31 cellular contexts compared by ENCODE assay signal in genomic region chr2:151782378-151783132, GRCh38. TPM values are rescaled to one million over a fixed set of nuclear protein-coding genes. Genes with fewer than 3 reads are reported as not detected.
A peak's percentile ranks its signal among the peaks of the same experiment; 100 is the strongest.
DNase-seq lines count a peak whose midpoint lies in the region; FAIRE-seq and TF ChIP-seq lines count a peak whose summit lies in the region.
"Had no signal": no experiment of that assay in that cellular context is flagged by ENCODE, and none has a peak within 500 bp of the region (broad histone marks: within the 10 kb centered on the region; RNA-seq: fewer than 3 reads in every experiment).

No MANE protein-coding gene starts in this region.

- FAIRE-seq in astrocyte (lab: Jason Lieb, UNC): no peak
- FAIRE-seq: GM12892 had no signal

- no peak overlapping the region for H3K4me3 Mint-ChIP-seq in astrocyte (ENCODE audit: unreplicated experiment)
- H3K4me3 Mint-ChIP-seq in neural progenitor cell: no peak overlapping the region
- H3K4me3 Mint-ChIP-seq: activated CD4-positive, alpha-beta T cell treated with anti-CD3 and anti-CD28 coated beads, Interleukin-2, amount 10 ng/mL, durations not matched to agents 7 days and 5 days; activated naive CD8-positive, alpha-beta T cell treated with anti-CD3 and anti-CD28 coated beads, Interleukin-2, amount 10 ng/mL, durations not matched to agents 7 days and 5 days; activated T-cell treated with anti-CD3 and anti-CD28 coated beads, Interleukin-2, amount 50 U/mL, for 24 hours; IgD-negative memory B cell; naive thymus-derived CD4-positive, alpha-beta T cell; type B pancreatic cell had no signal

- H3K9me3 ChIP-seq in SK-N-MC (ENCODE audit: low read depth, low read length) (no peaks in the 10 kb centered on the region), astrocyte (ENCODE audit: insufficient read depth, low read depth, low read length) (no peaks in the 10 kb centered on the region), neural progenitor cell (ENCODE audit: low read depth) (no peaks in the 10 kb centered on the region)
- H3K9me3 ChIP-seq: lower lobe of right lung, psoas muscle, SJSA1 had no signal

- H3K79me2 ChIP-seq in astrocyte (ENCODE audit: insufficient read depth, low read length) (no peaks in the 10 kb centered on the region), neural progenitor cell (ENCODE audit: low read depth) (no peaks in the 10 kb centered on the region)

- no peaks in the 10 kb centered on the region for H3F3A ChIP-seq in neural progenitor cell (ENCODE audit: low read depth)

- H3K27me3 Mint-ChIP-seq in astrocyte (ENCODE audit: low read depth, unreplicated experiment): no peaks in the 10 kb centered on the region
- no peaks in the 10 kb centered on the region for H3K27me3 Mint-ChIP-seq in neural progenitor cell (ENCODE audit: insufficient read depth, low read depth)
- H3K27me3 Mint-ChIP-seq: activated CD4-positive, alpha-beta T cell treated with anti-CD3 and anti-CD28 coated beads, Interleukin-2, amount 10 ng/mL, durations not matched to agents 7 days and 5 days; activated naive CD8-positive, alpha-beta T cell treated with anti-CD3 and anti-CD28 coated beads, Interleukin-2, amount 10 ng/mL, durations not matched to agents 7 days and 5 days; activated T-cell treated with anti-CD3 and anti-CD28 coated beads, Interleukin-2, amount 50 U/mL, for 24 hours; IgD-negative memory B cell; naive thymus-derived CD4-positive, alpha-beta T cell; type B pancreatic cell had no signal

- H3K27ac Mint-ChIP-seq in astrocyte (ENCODE audit: unreplicated experiment): peak overlapping the region; percentile 30
- H3K27ac Mint-ChIP-seq in neural progenitor cell: no peak overlapping the region
- H3K27ac Mint-ChIP-seq: activated CD4-positive, alpha-beta T cell treated with anti-CD3 and anti-CD28 coated beads, Interleukin-2, amount 10 ng/mL, durations not matched to agents 7 days and 5 days; activated naive CD8-positive, alpha-beta T cell treated with anti-CD3 and anti-CD28 coated beads, Interleukin-2, amount 10 ng/mL, durations not matched to agents 7 days and 5 days; activated T-cell treated with anti-CD3 and anti-CD28 coated beads, Interleukin-2, amount 50 U/mL, for 24 hours; type B pancreatic cell had no signal

- DNase-seq in CMK (ENCODE audit: low read depth) (peak; percentile 57), KBM-7 (peak; percentile 24), SK-N-MC (ENCODE audit: low read depth, low spot score) (no peak), astrocyte (ENCODE audit: low read depth) (no peak), A172 (ENCODE audit: low spot score) (no peak), neural progenitor cell (ENCODE audit: low spot score) (no peak), NCI-H1417 treated with DMSO at 0.1 percent for 48 hours (lab: John Stamatoyannopoulos, UW) (no peak), GM20000 (ENCODE audit: low spot score) (no peak)
- DNase-seq: activated CD4-positive, alpha-beta T cell treated with anti-CD3 and anti-CD28 coated beads, Interleukin-2, amount 10 ng/mL, durations not matched to agents 7 days and 5 days; activated gamma-delta T cell; activated naive CD8-positive, alpha-beta T cell treated with anti-CD3 and anti-CD28 coated beads, Interleukin-2, amount 10 ng/mL, durations not matched to agents 7 days and 5 days; activated T-cell treated with anti-CD3 and anti-CD28 coated beads, Interleukin-2, amount 50 U/mL, for 24 hours; caudate nucleus; cortex of kidney; effector memory CD4-positive, alpha-beta T cell; GM23248; hypothalamus; lower lobe of right lung; naive thymus-derived CD4-positive, alpha-beta T cell; NCI-H1436; NCI-H226; NCI-H69; occipital lobe; psoas muscle; stimulated activated CD4-positive, alpha-beta T cell treated with anti-CD3 and anti-CD28 coated beads, Interleukin-4, amount 100 ng/mL, for 24 hours had no signal

- H3K9me3 Mint-ChIP-seq in astrocyte (ENCODE audit: unreplicated experiment) (peaks cover 6% of the 10 kb centered on the region), neural progenitor cell (no peaks in the 10 kb centered on the region)
- H3K9me3 Mint-ChIP-seq: type B pancreatic cell had no signal

- no peak overlapping the region for H3K4me2 ChIP-seq in astrocyte (ENCODE audit: low read length)
- no peak overlapping the region for H3K4me2 ChIP-seq in neural progenitor cell

- H3K4me1 Mint-ChIP-seq in astrocyte (ENCODE audit: low read depth, unreplicated experiment) (peaks cover 3% of the 10 kb centered on the region), neural progenitor cell (no peaks in the 10 kb centered on the region)
- H3K4me1 Mint-ChIP-seq: activated CD4-positive, alpha-beta T cell treated with anti-CD3 and anti-CD28 coated beads, Interleukin-2, amount 10 ng/mL, durations not matched to agents 7 days and 5 days had no signal

- H3K27ac ChIP-seq in SK-N-MC (peak overlapping the region; percentile 75; the same call in 1 of the 2 replicates), astrocyte (ENCODE audit: low read depth, low read length) (no peak overlapping the region), neural progenitor cell (no peak overlapping the region)
- H3K27ac ChIP-seq: epithelial cell of prostate, GM23248, lower lobe of right lung, psoas muscle, SJSA1, VCaP had no signal

- in situ Hi-C loops in KBM-7 (cut with MboI; ENCODE audit: low pct_unique_long_range_greater_than_20kb, low sequenced_read_pairs): no loop called here

- no peak overlapping the region for H3K9ac ChIP-seq in SK-N-MC (ENCODE audit: insufficient read length)
- no peak overlapping the region for H3K9ac ChIP-seq in astrocyte (ENCODE audit: low read length)
- H3K9ac ChIP-seq in neural progenitor cell: no peak overlapping the region
- H3K9ac ChIP-seq: GM23248 had no signal

- TF ChIP-seq CTCF in astrocyte (IDR thresholded peaks at IDR 0.05; ENCODE audit: insufficient read depth, low read depth, low read length) (no peak), neural progenitor cell (IDR thresholded peaks at IDR 0.05) (no peak), GM20000 (IDR thresholded peaks at IDR 0.05; ENCODE audit: extremely low read depth, missing control alignments) (no peak)

- no peaks in the 10 kb centered on the region for H3K4me1 ChIP-seq in astrocyte (ENCODE audit: insufficient read depth, low read length)
- H3K4me1 ChIP-seq in neural progenitor cell: no peaks in the 10 kb centered on the region
- H3K4me1 ChIP-seq: lower lobe of right lung, SJSA1 had no signal

- H2AFZ ChIP-seq in astrocyte (ENCODE audit: low read depth, low read length) (no peak overlapping the region), neural progenitor cell (replicated peaks) (no peak overlapping the region)
- H2AFZ ChIP-seq: GM23248 had no signal

- H3K4me3 ChIP-seq in SK-N-MC (no peak overlapping the region), astrocyte (ENCODE audit: insufficient read depth, low read depth, low read length) (no peak overlapping the region), neural progenitor cell (no peak overlapping the region)
- H3K4me3 ChIP-seq: GM23248, lower lobe of right lung, psoas muscle, SJSA1 had no signal

- H4K20me1 ChIP-seq in astrocyte (ENCODE audit: insufficient read depth, low read length): no peaks in the 10 kb centered on the region
- H4K20me1 ChIP-seq in neural progenitor cell (ENCODE audit: low read depth): no peaks in the 10 kb centered on the region

- H3K27me3 ChIP-seq in astrocyte (ENCODE audit: insufficient read depth, low read length): no peaks in the 10 kb centered on the region
- no peaks in the 10 kb centered on the region for H3K27me3 ChIP-seq in neural progenitor cell
- H3K27me3 ChIP-seq: SJSA1 had no signal

- peaks cover 24% of the 10 kb centered on the region; the same call in 1 of the 2 replicates for H3K36me3 ChIP-seq in SK-N-MC (ENCODE audit: insufficient read depth, low read length)
- no peaks in the 10 kb centered on the region for H3K36me3 ChIP-seq in astrocyte (ENCODE audit: insufficient read depth, low read length)
- peaks cover 6% of the 10 kb centered on the region for H3K36me3 ChIP-seq in neural progenitor cell
- H3K36me3 ChIP-seq: SJSA1 had no signal

- H3K36me3 Mint-ChIP-seq in astrocyte (ENCODE audit: low read depth, unreplicated experiment) (peaks cover 25% of the 10 kb centered on the region), neural progenitor cell (peaks cover 28% of the 10 kb centered on the region)

RNA-seq across cellular contexts. Expression of gene ARL5A, which starts 45.7 kb away (rescaled TPM):
- total RNA-seq in astrocyte (65.6 and 69.7 TPM in 2 replicates), neural progenitor cell (ENCODE audit: low replicate concordance) (74.4 and 129 TPM in 2 replicates)
- total RNA-seq in A172 (2014; rRNA removed; shearing (Covaris generic)): 57.3 and 76.7 TPM in 2 replicates

RNA-seq across cellular contexts. Expression of gene NEB, which starts 48.3 kb away (rescaled TPM):
- 0.82 and 0.94 TPM in 2 replicates for total RNA-seq in astrocyte
- total RNA-seq in A172 (2014; rRNA removed; shearing (Covaris generic)): not detected in 2 replicates
- total RNA-seq in neural progenitor cell (ENCODE audit: low replicate concordance): 0.49 and 0.53 TPM in 2 replicates

Comparison
In these comparisons a context has a peak if more than half of its experiments do, and no peak if none do; other contexts are left out.
1. DNase-seq: peak in CMK (single experiment) and KBM-7 (single experiment); none in SK-N-MC (single experiment), astrocyte (single experiment), A172 (single experiment), neural progenitor cell (single experiment), NCI-H1417 treated with DMSO at 0.1 percent for 48 hours (single experiment) and GM20000 (single experiment).